Comparison of ENCODE assay signal across 8 cellular contexts in genomic region chr3:63841704-63842103, GRCh38. TPM values are rescaled to one million over a fixed set of nuclear protein-coding genes. Genes with fewer than 3 reads are reported as not detected.
"Had no signal": no experiment of that assay in that cellular context is flagged by ENCODE, and none has a peak within 500 bp of the region (broad histone marks: within the 10 kb centered on the region; RNA-seq: fewer than 3 reads in every experiment).

No MANE protein-coding gene starts in this region.

- ATAC-seq: HepG2, K562 had no signal

- H3K27me3 Mint-ChIP-seq: IgD-negative memory B cell had no signal

- DNase-seq: IMR-90, KBM-7, KG1 had no signal

- H3K4me3 ChIP-seq: K562 had no signal

- H3K4me3 Mint-ChIP-seq: IgD-negative memory B cell had no signal

- H3K27ac ChIP-seq: HL-60 had no signal

RNA-seq across cellular contexts. Expression of gene C3orf49, which starts 22.6 kb away (rescaled TPM):
- total RNA-seq: HepG2, HT-29, IMR-90, K562 had no signal
